ENCODE assay signal across 8 cellular contexts in the genomic region with DNA sequence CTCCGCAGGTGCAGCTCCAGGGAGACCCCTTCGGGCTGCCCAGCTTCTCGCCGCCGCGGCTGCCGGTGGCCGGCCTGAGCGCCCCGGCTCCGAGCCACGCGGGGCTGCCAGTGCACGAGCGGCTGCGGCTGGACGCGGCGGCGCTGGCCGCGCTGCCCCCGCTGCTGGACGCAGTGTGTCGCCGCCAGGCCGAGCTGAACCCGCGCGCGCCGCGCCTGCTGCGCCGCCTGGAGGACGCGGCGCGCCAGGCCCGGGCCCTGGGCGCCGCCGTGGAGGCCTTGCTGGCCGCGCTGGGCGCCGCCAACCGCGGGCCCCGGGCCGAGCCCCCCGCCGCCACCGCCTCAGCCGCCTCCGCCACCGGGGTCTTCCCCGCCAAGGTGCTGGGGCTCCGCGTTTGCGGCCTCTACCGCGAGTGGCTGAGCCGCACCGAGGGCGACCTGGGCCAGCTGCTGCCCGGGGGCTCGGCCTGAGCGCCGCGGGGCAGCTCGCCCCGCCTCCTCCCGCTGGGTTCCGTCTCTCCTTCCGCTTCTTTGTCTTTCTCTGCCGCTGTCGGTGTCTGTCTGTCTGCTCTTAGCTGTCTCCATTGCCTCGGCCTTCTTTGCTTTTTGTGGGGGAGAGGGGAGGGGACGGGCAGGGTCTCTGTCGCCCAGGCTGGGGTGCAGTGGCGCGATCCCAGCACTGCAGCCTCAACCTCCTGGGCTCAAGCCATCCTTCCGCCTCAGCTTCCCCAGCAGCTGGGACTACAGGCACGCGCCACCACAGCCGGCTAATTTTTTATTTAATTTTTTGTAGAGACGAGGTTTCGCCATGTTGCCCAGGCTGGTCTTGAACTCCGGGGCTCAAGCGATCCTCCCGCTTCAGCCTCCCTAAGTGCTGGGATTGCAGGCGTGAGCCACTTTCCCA. TPM values are rescaled to one million over a fixed set of nuclear protein-coding genes. Genes with fewer than 3 reads are reported as not detected.
DNase-seq lines count a peak whose midpoint lies in the region; ATAC-seq, FAIRE-seq and TF ChIP-seq lines count a peak whose summit lies in the region.

No MANE protein-coding gene starts in this region.

- TF ChIP-seq CTCF in HepG2 (CRISPR knock-in tag; IDR thresholded peaks at IDR 0.05): peak; percentile 28; the same call in 1 of the 2 replicates

- peak; percentile 49 to 70; a peak in 3 of 4 replicates for TF ChIP-seq POLR2A in HepG2 (IDR thresholded peaks at IDR 0.05; ENCODE audit: insufficient read depth in 1 of 2, low read depth in 2 of 2, low read length in 2 of 2)

- DNase-seq in D341Med (ENCODE audit: low spot score): peak; percentile 88
- peak; percentile 64 for DNase-seq in M059J (ENCODE audit: low read depth)
- DNase-seq in activated CD4-positive, CD25-positive, alpha-beta regulatory T cell treated with anti-CD3 and anti-CD28 coated beads, Interleukin-2, amount 50 U/mL, for 72 hours: peak; percentile 76
- peak; percentile 40 to 79 for DNase-seq in dermis microvascular lymphatic vessel endothelial cell (ENCODE audit: low read depth in 2 of 2)
- DNase-seq in HepG2 (ENCODE audit: low spot score): peak; percentile 33
- DNase-seq in stimulated activated CD4-positive, alpha-beta T cell treated with anti-CD3 and anti-CD28 coated beads, Interleukin-4, amount 100 ng/mL, for 48 hours (ENCODE audit: low read depth in 2 of 2): peak; percentile 46 to 52
- DNase-seq in NCI-H1694 treated with DMSO at 0.1 percent for 48 hours (lab: John Stamatoyannopoulos, UW): no peak

- in situ Hi-C loops in HepG2 (cut with HindIII; ENCODE audit: extremely low pct_ligation_motif_present, low pct_unique_long_range_greater_than_20kb): no loop called here

- CTCF ChIA-PET in HepG2 (lab: Yijun Ruan, JAX; ENCODE audit: low intra/inter-chr PET ratio, low total read pairs): interaction anchor here (0.6 to 2.1 kb wide), 3 partner anchors 20 to 95 kb away, joined by 3 to 25 read pairs (median 3); no protein-coding TSS in a partner anchor

- TSS peak; percentile 79 for BruUV-seq in HepG2 (replicated peaks; lab: Mats Ljungman, UMichigan)

- FAIRE-seq in HepG2 (lab: Jason Lieb, UNC): no peak

- H3K27me3 ChIP-seq in HepG2 (ENCODE audit: control insufficient read depth in 1 of 2, insufficient read depth in 2 of 2, low read length in 2 of 2): no peaks in the 10 kb centered on the region

- H3K27ac ChIP-seq in HepG2 (ENCODE audit: extremely low read length, insufficient read depth, low read length): peak overlapping the region; percentile 65

- ATAC-seq in GM19452 (IDR thresholded peaks at IDR 0.05; ENCODE audit: unreplicated experiment) (peak; percentile 62), HepG2 (peak; percentile 87)

- no peak overlapping the region for H2AFZ ChIP-seq in HepG2 (ENCODE audit: low read length)

- H3K4me3 ChIP-seq in HepG2 (replicated peaks in 1 of 3; ENCODE audit: insufficient read depth in 1 of 3, low read depth in 2 of 3, low read length in 3 of 3): peak overlapping the region; percentile 58 to 77 (median 60)

- no peaks in the 10 kb centered on the region for H3K79me2 ChIP-seq in HepG2 (ENCODE audit: insufficient read depth, low read length)

- intact Hi-C loops in HepG2 (cut with micrococcal nuclease; ENCODE audit: unreplicated experiment): loop anchor here (2.0 kb wide), 1 partner anchor 58 kb away; no protein-coding TSS in a partner anchor

- H4K20me1 ChIP-seq in HepG2 (ENCODE audit: insufficient read depth, low read length): no peaks in the 10 kb centered on the region

- 71% methylated on average over 24 of the region's 93 CpGs for WGBS in HepG2 (ENCODE audit: low lambda C conversion rate)

- peak; percentile 95 for TF ChIP-seq RAD21 in HepG2 (CRISPR knock-in tag; IDR thresholded peaks at IDR 0.05)

- H3K9ac ChIP-seq in HepG2 (ENCODE audit: insufficient read depth, low read depth, low read length): peak overlapping the region; percentile 77

- TF ChIP-seq EP300 in HepG2 (IDR thresholded peaks at IDR 0.05; ENCODE audit: low read depth in 2 of 2, low read length in 2 of 2): no peak; a peak in 1 of 4 replicates
- no peak for TF ChIP-seq EP300 in HepG2 (CRISPR knock-in tag; IDR thresholded peaks at IDR 0.05; ENCODE audit: borderline replicate concordance)

- no peaks in the 10 kb centered on the region for H3K9me3 ChIP-seq in HepG2 (ENCODE audit: low read length)

- H3K4me2 ChIP-seq in HepG2 (ENCODE audit: low read depth, low read length): peak overlapping the region; percentile 81

- POLR2A ChIA-PET in HepG2 (lab: Yijun Ruan, JAX): interaction anchor here (0.6 to 3.6 kb wide), 20 partner anchors 9 to 277 kb away, joined by 3 to 29 read pairs (median 4); a partner anchor contains a TSS

- H3K4me1 ChIP-seq in HepG2 (ENCODE audit: insufficient read depth, low read length): peaks cover 75% of the 10 kb centered on the region

- no peaks in the 10 kb centered on the region for H3K36me3 ChIP-seq in HepG2 (replicated peaks in 1 of 2; ENCODE audit: control insufficient read depth in 1 of 2, insufficient read depth in 2 of 2, low read length in 2 of 2)

RNA-seq across cellular contexts. Expression of a gene that starts 5.9 kb away (rescaled TPM):
- total RNA-seq in M059J (2014; rRNA removed; shearing (Covaris generic)): 0.42 TPM in 1 of 2 replicates, not detected in the other
- 0.13 TPM in 2 replicates for total RNA-seq in dermis microvascular lymphatic vessel endothelial cell
- 0.11 and 0.13 TPM in 2 replicates for total RNA-seq in HepG2 (2016; rRNA removed; fragmentation: Illumina TruSeq; extraction: Trizol)
- total RNA-seq in HepG2 (2016; cell fraction: cytosol; rRNA removed; fragmentation: Illumina TruSeq; extraction: Trizol; ENCODE audit: low read depth): 0.18 and 0.20 TPM in 2 replicates
- 0.19 TPM in 1 of 2 replicates, not detected in the other for total RNA-seq in HepG2 (2016; cell fraction: insoluble cytoplasmic fraction; rRNA removed; fragmentation: Illumina TruSeq; extraction: Trizol)
- 0.19 and 0.31 TPM in 2 replicates for total RNA-seq in HepG2 (2016; cell fraction: membrane; rRNA removed; fragmentation: Illumina TruSeq; extraction: Trizol)
- total RNA-seq in HepG2 (2016; cell fraction: nucleus; rRNA removed; fragmentation: Illumina TruSeq; extraction: Trizol): not detected in 2 replicates
- polyA plus RNA-seq in HepG2 (2011; rRNA removed): 1.8 and 2.6 TPM in 2 replicates
- polyA plus RNA-seq in HepG2 (2011; cell fraction: cytosol; rRNA removed): 1.5 and 1.6 TPM in 2 replicates
- 1.7 and 2.3 TPM in 2 replicates for polyA plus RNA-seq in HepG2 (2011; cell fraction: nucleus; rRNA removed)
- 0.57 and 0.99 TPM in 2 replicates for polyA plus RNA-seq in HepG2 (2012)
- polyA plus RNA-seq in HepG2 (2016; cell fraction: cytosol; fragmentation: Illumina TruSeq; extraction: Trizol; ENCODE audit: low read depth): 0.20 and 0.23 TPM in 2 replicates
- polyA plus RNA-seq in HepG2 (2016; cell fraction: insoluble cytoplasmic fraction; fragmentation: Illumina TruSeq; extraction: Trizol; ENCODE audit: low read depth): 0.44 and 0.81 TPM in 2 replicates
- polyA plus RNA-seq in HepG2 (2016; cell fraction: membrane; fragmentation: Illumina TruSeq; extraction: Trizol; ENCODE audit: low read depth): 0.44 and 0.47 TPM in 2 replicates
- polyA plus RNA-seq in HepG2 (2016; cell fraction: nucleus; fragmentation: Illumina TruSeq; extraction: Trizol; ENCODE audit: insufficient read depth, low read depth): 0.28 and 0.49 TPM in 2 replicates
- 0.94 and 3.5 TPM in 2 replicates for polyA minus RNA-seq in HepG2 (2011; rRNA and poly(A)+ RNA removed; ENCODE audit: low replicate concordance)
- 0.49 and 0.97 TPM in 2 replicates for polyA minus RNA-seq in HepG2 (2011; cell fraction: cytosol; rRNA and poly(A)+ RNA removed)
- 0.25 and 0.77 TPM in 2 replicates for polyA minus RNA-seq in HepG2 (2011; cell fraction: nucleus; rRNA and poly(A)+ RNA removed)

RNA-seq across cellular contexts. Expression of a gene that starts 8.4 kb away (rescaled TPM):
- total RNA-seq in M059J (2014; rRNA removed; shearing (Covaris generic)): 33.6 and 34.7 TPM in 2 replicates
- total RNA-seq in dermis microvascular lymphatic vessel endothelial cell (49.9 and 60.8 TPM in 2 replicates), HepG2 (2016; rRNA removed; fragmentation: Illumina TruSeq; extraction: Trizol) (20.6 and 33.8 TPM in 2 replicates)
- total RNA-seq in HepG2 (2016; cell fraction: cytosol; rRNA removed; fragmentation: Illumina TruSeq; extraction: Trizol; ENCODE audit: low read depth): 194 and 197 TPM in 2 replicates
- 22.9 and 35.1 TPM in 2 replicates for total RNA-seq in HepG2 (2016; cell fraction: insoluble cytoplasmic fraction; rRNA removed; fragmentation: Illumina TruSeq; extraction: Trizol)
- 119 and 127 TPM in 2 replicates for total RNA-seq in HepG2 (2016; cell fraction: membrane; rRNA removed; fragmentation: Illumina TruSeq; extraction: Trizol)
- 13.0 and 13.8 TPM in 2 replicates for total RNA-seq in HepG2 (2016; cell fraction: nucleus; rRNA removed; fragmentation: Illumina TruSeq; extraction: Trizol)
- polyA plus RNA-seq in HepG2 (2011; rRNA removed): 17.3 and 17.7 TPM in 2 replicates
- 16.6 and 23.0 TPM in 2 replicates for polyA plus RNA-seq in HepG2 (2011; cell fraction: cytosol; rRNA removed)
- 6.8 and 7.6 TPM in 2 replicates for polyA plus RNA-seq in HepG2 (2011; cell fraction: nucleus; rRNA removed)
- 9.5 and 11.7 TPM in 2 replicates for polyA plus RNA-seq in HepG2 (2012)
- polyA plus RNA-seq in HepG2 (2016; cell fraction: cytosol; fragmentation: Illumina TruSeq; extraction: Trizol; ENCODE audit: low read depth): 217 TPM in 2 replicates
- 24.4 and 25.8 TPM in 2 replicates for polyA plus RNA-seq in HepG2 (2016; cell fraction: insoluble cytoplasmic fraction; fragmentation: Illumina TruSeq; extraction: Trizol; ENCODE audit: low read depth)
- 119 and 124 TPM in 2 replicates for polyA plus RNA-seq in HepG2 (2016; cell fraction: membrane; fragmentation: Illumina TruSeq; extraction: Trizol; ENCODE audit: low read depth)
- 23.8 and 25.6 TPM in 2 replicates for polyA plus RNA-seq in HepG2 (2016; cell fraction: nucleus; fragmentation: Illumina TruSeq; extraction: Trizol; ENCODE audit: insufficient read depth, low read depth)
- 4.2 and 4.3 TPM in 2 replicates for polyA minus RNA-seq in HepG2 (2011; rRNA and poly(A)+ RNA removed; ENCODE audit: low replicate concordance)
- 5.2 and 7.2 TPM in 2 replicates for polyA minus RNA-seq in HepG2 (2011; cell fraction: cytosol; rRNA and poly(A)+ RNA removed)
- polyA minus RNA-seq in HepG2 (2011; cell fraction: nucleus; rRNA and poly(A)+ RNA removed): 3.6 and 3.9 TPM in 2 replicates

RNA-seq across cellular contexts. Expression of a gene that starts 21.1 kb away (rescaled TPM):
- 10.5 and 16.8 TPM in 2 replicates for total RNA-seq in M059J (2014; rRNA removed; shearing (Covaris generic))
- total RNA-seq in dermis microvascular lymphatic vessel endothelial cell (16.6 and 18.2 TPM in 2 replicates), HepG2 (2016; rRNA removed; fragmentation: Illumina TruSeq; extraction: Trizol) (7.4 and 13.7 TPM in 2 replicates)
- total RNA-seq in HepG2 (2016; cell fraction: cytosol; rRNA removed; fragmentation: Illumina TruSeq; extraction: Trizol; ENCODE audit: low read depth): 0.88 and 1.0 TPM in 2 replicates
- total RNA-seq in HepG2 (2016; cell fraction: insoluble cytoplasmic fraction; rRNA removed; fragmentation: Illumina TruSeq; extraction: Trizol): 7.5 and 14.8 TPM in 2 replicates
- 3.5 and 3.7 TPM in 2 replicates for total RNA-seq in HepG2 (2016; cell fraction: membrane; rRNA removed; fragmentation: Illumina TruSeq; extraction: Trizol)
- total RNA-seq in HepG2 (2016; cell fraction: nucleus; rRNA removed; fragmentation: Illumina TruSeq; extraction: Trizol): 7.2 and 8.5 TPM in 2 replicates
- polyA plus RNA-seq in HepG2 (2011; rRNA removed): 6.0 and 10.1 TPM in 2 replicates
- 4.8 and 8.3 TPM in 2 replicates for polyA plus RNA-seq in HepG2 (2011; cell fraction: cytosol; rRNA removed)
- 32.6 and 42.1 TPM in 2 replicates for polyA plus RNA-seq in HepG2 (2011; cell fraction: nucleus; rRNA removed)
- 6.0 and 7.5 TPM in 2 replicates for polyA plus RNA-seq in HepG2 (2012)
- 0.59 and 0.62 TPM in 2 replicates for polyA plus RNA-seq in HepG2 (2016; cell fraction: cytosol; fragmentation: Illumina TruSeq; extraction: Trizol; ENCODE audit: low read depth)
- 8.3 and 8.7 TPM in 2 replicates for polyA plus RNA-seq in HepG2 (2016; cell fraction: insoluble cytoplasmic fraction; fragmentation: Illumina TruSeq; extraction: Trizol; ENCODE audit: low read depth)
- 2.0 and 2.5 TPM in 2 replicates for polyA plus RNA-seq in HepG2 (2016; cell fraction: membrane; fragmentation: Illumina TruSeq; extraction: Trizol; ENCODE audit: low read depth)
- 18.4 and 19.3 TPM in 2 replicates for polyA plus RNA-seq in HepG2 (2016; cell fraction: nucleus; fragmentation: Illumina TruSeq; extraction: Trizol; ENCODE audit: insufficient read depth, low read depth)
- polyA minus RNA-seq in HepG2 (2011; rRNA and poly(A)+ RNA removed; ENCODE audit: low replicate concordance): 9.2 and 19.5 TPM in 2 replicates
- polyA minus RNA-seq in HepG2 (2011; cell fraction: cytosol; rRNA and poly(A)+ RNA removed): 8.9 and 9.6 TPM in 2 replicates
- polyA minus RNA-seq in HepG2 (2011; cell fraction: nucleus; rRNA and poly(A)+ RNA removed): 6.3 and 7.0 TPM in 2 replicates

RNA-seq across cellular contexts. Expression of a gene that starts 46.5 kb away (rescaled TPM):
- 46.0 and 58.5 TPM in 2 replicates for total RNA-seq in M059J (2014; rRNA removed; shearing (Covaris generic))
- 23.7 and 33.6 TPM in 2 replicates for total RNA-seq in dermis microvascular lymphatic vessel endothelial cell
- total RNA-seq in HepG2 (2016; rRNA removed; fragmentation: Illumina TruSeq; extraction: Trizol): 6.3 and 11.4 TPM in 2 replicates
- 3.1 and 3.3 TPM in 2 replicates for total RNA-seq in HepG2 (2016; cell fraction: cytosol; rRNA removed; fragmentation: Illumina TruSeq; extraction: Trizol; ENCODE audit: low read depth)
- 6.8 and 11.0 TPM in 2 replicates for total RNA-seq in HepG2 (2016; cell fraction: insoluble cytoplasmic fraction; rRNA removed; fragmentation: Illumina TruSeq; extraction: Trizol)
- total RNA-seq in HepG2 (2016; cell fraction: membrane; rRNA removed; fragmentation: Illumina TruSeq; extraction: Trizol): 6.6 and 6.9 TPM in 2 replicates
- total RNA-seq in HepG2 (2016; cell fraction: nucleus; rRNA removed; fragmentation: Illumina TruSeq; extraction: Trizol): 9.5 and 9.8 TPM in 2 replicates
- 32.0 and 41.3 TPM in 2 replicates for polyA plus RNA-seq in HepG2 (2011; rRNA removed)
- 40.6 and 43.1 TPM in 2 replicates for polyA plus RNA-seq in HepG2 (2011; cell fraction: cytosol; rRNA removed)
- polyA plus RNA-seq in HepG2 (2011; cell fraction: nucleus; rRNA removed): 24.2 and 26.2 TPM in 2 replicates
- polyA plus RNA-seq in HepG2 (2012): 8.4 and 8.8 TPM in 2 replicates
- 2.0 and 3.1 TPM in 2 replicates for polyA plus RNA-seq in HepG2 (2016; cell fraction: cytosol; fragmentation: Illumina TruSeq; extraction: Trizol; ENCODE audit: low read depth)
- polyA plus RNA-seq in HepG2 (2016; cell fraction: insoluble cytoplasmic fraction; fragmentation: Illumina TruSeq; extraction: Trizol; ENCODE audit: low read depth): 6.2 and 7.6 TPM in 2 replicates
- 4.8 and 5.1 TPM in 2 replicates for polyA plus RNA-seq in HepG2 (2016; cell fraction: membrane; fragmentation: Illumina TruSeq; extraction: Trizol; ENCODE audit: low read depth)
- 14.8 and 15.7 TPM in 2 replicates for polyA plus RNA-seq in HepG2 (2016; cell fraction: nucleus; fragmentation: Illumina TruSeq; extraction: Trizol; ENCODE audit: insufficient read depth, low read depth)
- polyA minus RNA-seq in HepG2 (2011; rRNA and poly(A)+ RNA removed; ENCODE audit: low replicate concordance): 9.3 and 112 TPM in 2 replicates
- 19.9 and 21.3 TPM in 2 replicates for polyA minus RNA-seq in HepG2 (2011; cell fraction: cytosol; rRNA and poly(A)+ RNA removed)
- polyA minus RNA-seq in HepG2 (2011; cell fraction: nucleus; rRNA and poly(A)+ RNA removed): 9.7 and 16.2 TPM in 2 replicates

RNA-seq across cellular contexts. Expression of a gene that starts 55.2 kb away (rescaled TPM):
- 1.4 and 3.9 TPM in 2 replicates for total RNA-seq in M059J (2014; rRNA removed; shearing (Covaris generic))
- total RNA-seq in dermis microvascular lymphatic vessel endothelial cell (1.7 and 4.2 TPM in 2 replicates), HepG2 (2016; rRNA removed; fragmentation: Illumina TruSeq; extraction: Trizol) (3.6 and 5.6 TPM in 2 replicates)
- 7.1 and 10.5 TPM in 2 replicates for total RNA-seq in HepG2 (2016; cell fraction: cytosol; rRNA removed; fragmentation: Illumina TruSeq; extraction: Trizol; ENCODE audit: low read depth)
- total RNA-seq in HepG2 (2016; cell fraction: insoluble cytoplasmic fraction; rRNA removed; fragmentation: Illumina TruSeq; extraction: Trizol): 3.1 and 5.4 TPM in 2 replicates
- 4.3 and 6.1 TPM in 2 replicates for total RNA-seq in HepG2 (2016; cell fraction: membrane; rRNA removed; fragmentation: Illumina TruSeq; extraction: Trizol)
- 6.3 and 8.6 TPM in 2 replicates for total RNA-seq in HepG2 (2016; cell fraction: nucleus; rRNA removed; fragmentation: Illumina TruSeq; extraction: Trizol)
- polyA plus RNA-seq in HepG2 (2011; rRNA removed): 3.2 and 3.8 TPM in 2 replicates
- polyA plus RNA-seq in HepG2 (2011; cell fraction: cytosol; rRNA removed): 1.6 and 2.0 TPM in 2 replicates
- polyA plus RNA-seq in HepG2 (2011; cell fraction: nucleus; rRNA removed): 23.9 and 35.1 TPM in 2 replicates
- 15.4 and 28.2 TPM in 2 replicates for polyA plus RNA-seq in HepG2 (2012)
- polyA plus RNA-seq in HepG2 (2016; cell fraction: cytosol; fragmentation: Illumina TruSeq; extraction: Trizol; ENCODE audit: low read depth): 0.57 and 1.4 TPM in 2 replicates
- polyA plus RNA-seq in HepG2 (2016; cell fraction: insoluble cytoplasmic fraction; fragmentation: Illumina TruSeq; extraction: Trizol; ENCODE audit: low read depth): 10.9 and 15.4 TPM in 2 replicates
- 2.9 and 3.9 TPM in 2 replicates for polyA plus RNA-seq in HepG2 (2016; cell fraction: membrane; fragmentation: Illumina TruSeq; extraction: Trizol; ENCODE audit: low read depth)
- 43.7 and 55.5 TPM in 2 replicates for polyA plus RNA-seq in HepG2 (2016; cell fraction: nucleus; fragmentation: Illumina TruSeq; extraction: Trizol; ENCODE audit: insufficient read depth, low read depth)
- 5.5 and 8.7 TPM in 2 replicates for polyA minus RNA-seq in HepG2 (2011; rRNA and poly(A)+ RNA removed; ENCODE audit: low replicate concordance)
- 2.8 and 3.1 TPM in 2 replicates for polyA minus RNA-seq in HepG2 (2011; cell fraction: cytosol; rRNA and poly(A)+ RNA removed)
- polyA minus RNA-seq in HepG2 (2011; cell fraction: nucleus; rRNA and poly(A)+ RNA removed): 7.0 and 11.2 TPM in 2 replicates
